Comparison of ENCODE assay signal across 9 cellular contexts in genomic region chr6:129620234-129620610, GRCh38.
"Had no signal": no experiment of that assay in that cellular context is flagged by ENCODE, and none has a peak within 500 bp of the region (broad histone marks: within the 10 kb centered on the region; RNA-seq: fewer than 3 reads in every experiment).

No MANE protein-coding gene starts in this region.

- DNase-seq: H9, HCEC 1CT, HFFc6, IMR-90 had no signal

- H3K27ac ChIP-seq: HL-60 had no signal

- H3K27ac Mint-ChIP-seq: GM23338, H9 had no signal

- H3K4me2 ChIP-seq: GM23338 had no signal

- ATAC-seq: GM23338, K562 had no signal

- H3K4me1 Mint-ChIP-seq: GM23338 had no signal

- H3K4me3 ChIP-seq: GM23338, K562 had no signal

- H3K4me3 Mint-ChIP-seq: GM23338, H9, HFFc6 had no signal

- FAIRE-seq: H1, H54, K562 had no signal

- H2AFZ ChIP-seq: GM23338 had no signal
